In genomic region chr19:46850228-46851203, GRCh38 we compare ENCODE assay signal across 1 cellular context.
TF ChIP-seq lines count a peak whose summit lies in the region.

AP2S1 (minus strand) TSS chr19:46850846; CDS start chr19:46850766, 80 bp downstream.

TF ChIP-seq in HepG2, 621 proteins besides CTCF, POLR2A, EP300 and RAD21 (continued from another document and continues in another):
- TF ChIP-seq NFE2 (CRISPR knock-in tag; IDR thresholded peaks at IDR 0.05), result no peak
- TF ChIP-seq ZNF232 (CRISPR knock-in tag; IDR thresholded peaks at IDR 0.05; ENCODE audit: borderline replicate concordance), result peak; percentile 56; the same call in 1 of the 2 replicates
- peak; percentile 82; the same call in 1 of the 2 replicates for TF ChIP-seq ZNF547 (CRISPR knock-in tag; IDR thresholded peaks at IDR 0.05)
- TF ChIP-seq KAT2B (IDR thresholded peaks at IDR 0.05; ENCODE audit: borderline replicate concordance, low read depth, low read length), result no peak
- no peak for TF ChIP-seq CEBPZ (IDR thresholded peaks at IDR 0.05; ENCODE audit: low read length)
- no peak for TF ChIP-seq KIAA2018 (CRISPR knock-in tag; IDR thresholded peaks at IDR 0.05; ENCODE audit: borderline replicate concordance)
- TF ChIP-seq ZNF160 (CRISPR knock-in tag; IDR thresholded peaks at IDR 0.05), result no peak; the same call in 1 of the 2 replicates
- peak; percentile 49; the same call in 1 of the 2 replicates for TF ChIP-seq ARNT2 (CRISPR knock-in tag; IDR thresholded peaks at IDR 0.05; ENCODE audit: low read depth)
- TF ChIP-seq ESRRA (CRISPR knock-in tag; IDR thresholded peaks at IDR 0.05; ENCODE audit: low read depth), result no peak
- no peak for TF ChIP-seq ARNT (IDR thresholded peaks at IDR 0.05)
- TF ChIP-seq SMC3 (IDR thresholded peaks at IDR 0.05; ENCODE audit: low read length), result no peak; the same call in 1 of the 2 replicates
- peak; percentile 51 for TF ChIP-seq AGO1 (IDR thresholded peaks at IDR 0.05; ENCODE audit: low read depth, low read length, poor library complexity, severe bottlenecking)
- no peak for TF ChIP-seq ZBTB34 (CRISPR knock-in tag; IDR thresholded peaks at IDR 0.05)
- no peak for TF ChIP-seq PCBP2 (optimal IDR thresholded peaks at IDR 0.05; ENCODE audit: low read depth, low read length, poor library complexity, severe bottlenecking)
- peak; percentile 19; the same call in 1 of the 2 replicates for TF ChIP-seq ZSCAN9 (CRISPR knock-in tag; IDR thresholded peaks at IDR 0.05; ENCODE audit: borderline replicate concordance)
- peak; percentile 92 for TF ChIP-seq ELF1 (CRISPR knock-in tag; IDR thresholded peaks at IDR 0.05)
- TF ChIP-seq SOX5 (CRISPR knock-in tag; IDR thresholded peaks at IDR 0.05; ENCODE audit: borderline replicate concordance), result no peak; the same call in 1 of the 2 replicates
- no peak for TF ChIP-seq ZNF766 (CRISPR knock-in tag; IDR thresholded peaks at IDR 0.05; ENCODE audit: borderline replicate concordance)
- peak; percentile 76; the same call in 1 of the 2 replicates for TF ChIP-seq ZBTB7B (CRISPR knock-in tag; IDR thresholded peaks at IDR 0.05)
- TF ChIP-seq HOXA7 (CRISPR knock-in tag; IDR thresholded peaks at IDR 0.05), result no peak
- no peak for TF ChIP-seq RBM22 (optimal IDR thresholded peaks at IDR 0.05; ENCODE audit: low read length)
- TF ChIP-seq DBP (CRISPR knock-in tag; IDR thresholded peaks at IDR 0.05; ENCODE audit: not compliant biosample characterization), result no peak
- TF ChIP-seq ZBTB33 (CRISPR knock-in tag; IDR thresholded peaks at IDR 0.05), result peak; percentile 33; the same call in 1 of the 2 replicates
- peak; percentile 19; the same call in 1 of the 2 replicates for TF ChIP-seq ZNF691 (CRISPR knock-in tag; IDR thresholded peaks at IDR 0.05; ENCODE audit: borderline replicate concordance, low read depth)
- 0 out of 2 replicates have a peak, but pooled peaks have one; percentile 63 for TF ChIP-seq ZNF441 (CRISPR knock-in tag; IDR thresholded peaks at IDR 0.05; ENCODE audit: borderline replicate concordance)
- no peak for TF ChIP-seq REL (CRISPR knock-in tag; conservative IDR thresholded peaks at IDR 0.05)
- peak; percentile 78; the same call in 1 of the 2 replicates for TF ChIP-seq TBP (CRISPR knock-in tag; IDR thresholded peaks at IDR 0.05)
- TF ChIP-seq YY1 (IDR thresholded peaks at IDR 0.05; ENCODE audit: insufficient read depth, insufficient replicate concordance, low read depth, low read length), result peak; percentile 34
- no peak for TF ChIP-seq MTA3 (CRISPR knock-in tag; IDR thresholded peaks at IDR 0.05)
- TF ChIP-seq MXI1 (IDR thresholded peaks at IDR 0.05; ENCODE audit: borderline replicate concordance, low read depth, low read length), result peak; percentile 53; the same call in 1 of the 3 replicates
- 0 out of 2 replicates have a peak, but pooled peaks have one; percentile 25 for TF ChIP-seq ZNF761 (CRISPR knock-in tag; conservative IDR thresholded peaks at IDR 0.05)
- TF ChIP-seq PRDM10 (CRISPR knock-in tag; IDR thresholded peaks at IDR 0.05; ENCODE audit: low read depth), result no peak
- TF ChIP-seq YEATS4 (CRISPR knock-in tag; IDR thresholded peaks at IDR 0.05; ENCODE audit: borderline replicate concordance), result peak; percentile 76; the same call in 1 of the 2 replicates
- TF ChIP-seq ZNF740 (CRISPR knock-in tag; IDR thresholded peaks at IDR 0.05), result peak; percentile 67; the same call in 1 of the 2 replicates
